Comparison of ENCODE assay signal across 11 cellular contexts in the genomic region with DNA sequence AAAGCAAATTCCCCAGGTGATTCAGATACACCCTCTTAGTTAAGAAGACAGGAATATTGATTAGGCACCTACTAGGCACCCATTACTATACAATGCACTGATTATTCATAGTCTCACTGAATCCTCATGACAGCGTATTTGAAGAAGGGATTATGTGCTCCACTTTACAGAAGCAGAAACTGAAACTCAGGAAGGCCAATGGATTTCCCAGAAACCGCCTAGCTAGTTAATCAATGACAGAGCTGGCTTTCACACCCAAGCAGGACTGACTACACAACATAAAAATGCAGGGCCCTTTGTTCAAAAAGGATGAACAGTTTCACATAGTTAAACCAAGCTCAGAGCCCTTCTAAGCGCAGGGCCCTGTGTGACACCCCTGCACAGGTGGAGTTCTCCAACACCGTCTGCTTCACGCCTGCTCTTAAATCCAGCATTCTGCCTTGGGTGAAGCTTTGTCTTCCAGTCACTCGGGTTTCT.
DNase-seq lines count a peak whose midpoint lies in the region; ATAC-seq and TF ChIP-seq lines count a peak whose summit lies in the region.
"Had no signal": no experiment of that assay in that cellular context is flagged by ENCODE, and none has a peak within 500 bp of the region (broad histone marks: within the 10 kb centered on the region; RNA-seq: fewer than 3 reads in every experiment).

No MANE protein-coding gene starts in this region.

- TF ChIP-seq EP300 in sigmoid colon (IDR thresholded peaks at IDR 0.05) = no peak

- 15 to 71% methylated on average over 6 of the region's 6 CpGs for WGBS in sigmoid colon, 2 donors

- no peak for TF ChIP-seq POLR2A in sigmoid colon (IDR thresholded peaks at IDR 0.05)

- peaks cover 39% of the 10 kb centered on the region for H3K4me1 ChIP-seq in RWPE2 (ENCODE audit: insufficient read depth, poor library complexity, severe bottlenecking)
- H3K4me1 ChIP-seq in sigmoid colon = no peaks in the 10 kb centered on the region
- H3K4me1 ChIP-seq in ascending aorta = no peaks in the 10 kb centered on the region

- H3K27ac ChIP-seq in RWPE2 (ENCODE audit: poor library complexity, severe bottlenecking) = peak overlapping the region; percentile 83
- H3K27ac ChIP-seq in sigmoid colon = no peak overlapping the region
- H3K27ac ChIP-seq in ascending aorta = no peak overlapping the region
- H3K27ac ChIP-seq: PC-9 had no signal

- H3K9me3 ChIP-seq in RWPE2 (ENCODE audit: severe bottlenecking) (no peaks in the 10 kb centered on the region), sigmoid colon (no peaks in the 10 kb centered on the region), ascending aorta (no peaks in the 10 kb centered on the region)

- H3K36me3 ChIP-seq in RWPE2 (ENCODE audit: low read depth) (no peaks in the 10 kb centered on the region), sigmoid colon (peaks cover 0 to 16% (median 0%) of the 10 kb centered on the region in 4 donors), ascending aorta (peaks cover 0 to 3% of the 10 kb centered on the region in 2 donors)

- ATAC-seq in RWPE2 (ENCODE audit: low read depth) = no peak

- H3K4me3 ChIP-seq in RWPE2 (ENCODE audit: severe bottlenecking) (no peak overlapping the region), sigmoid colon (no peak overlapping the region), ascending aorta (no peak overlapping the region)
- H3K4me3 ChIP-seq: PC-9 had no signal

- no peaks in the 10 kb centered on the region for H3K27me3 ChIP-seq in RWPE2 (ENCODE audit: insufficient read depth, poor library complexity, severe bottlenecking)
- H3K27me3 ChIP-seq in sigmoid colon = no peaks in the 10 kb centered on the region
- no peaks in the 10 kb centered on the region for H3K27me3 ChIP-seq in ascending aorta

- intact Hi-C loops in sigmoid colon (cut with DNase I) (no loop called here), ascending aorta (cut with DNase I) (no loop called here)

- DNase-seq in EH (ENCODE audit: low read depth) (peak; percentile 65), RWPE2 (ENCODE audit: low spot score) (no peak), glomerular visceral epithelial cell (ENCODE audit: extremely low spot score) (peak; percentile 88), renal cortical epithelial cell (ENCODE audit: low read depth) (peak; percentile 98), sigmoid colon (no peak), foreskin melanocyte (no peak), ascending aorta (ENCODE audit: low spot score in 2 of 2) (no peak)
- no peak for DNase-seq in stimulated activated CD4-positive, alpha-beta T cell treated with anti-CD3 and anti-CD28 coated beads, Interleukin-4, amount 100 ng/mL, for 1 hour
- DNase-seq: activated CD4-positive, alpha-beta T cell treated with anti-CD3 and anti-CD28 coated beads, Interleukin-2, amount 50 U/mL, for 48 hours; activated effector memory CD4-positive, alpha-beta T cell treated with Interleukin-2 at 50 U/mL for 16 hours; PC-9 had no signal

- TF ChIP-seq CTCF in RWPE2 (IDR thresholded peaks at IDR 0.05; ENCODE audit: poor library complexity, severe bottlenecking) (no peak), sigmoid colon (IDR thresholded peaks at IDR 0.05) (no peak), ascending aorta (IDR thresholded peaks at IDR 0.05) (no peak)

Comparison
In these comparisons a context has a peak if more than half of its experiments do, and no peak if none do; other contexts are left out.
1. DNase-seq: peak in EH (single experiment), glomerular visceral epithelial cell (single experiment) and renal cortical epithelial cell (single experiment); none in RWPE2 (single experiment), stimulated activated CD4-positive, alpha-beta T cell treated with anti-CD3 and anti-CD28 coated beads, Interleukin-4, amount 100 ng/mL, for 1 hour (single experiment), sigmoid colon (single experiment), foreskin melanocyte (single experiment) and ascending aorta (0 of 2).